18 cellular contexts compared by ENCODE assay signal in the genomic region with DNA sequence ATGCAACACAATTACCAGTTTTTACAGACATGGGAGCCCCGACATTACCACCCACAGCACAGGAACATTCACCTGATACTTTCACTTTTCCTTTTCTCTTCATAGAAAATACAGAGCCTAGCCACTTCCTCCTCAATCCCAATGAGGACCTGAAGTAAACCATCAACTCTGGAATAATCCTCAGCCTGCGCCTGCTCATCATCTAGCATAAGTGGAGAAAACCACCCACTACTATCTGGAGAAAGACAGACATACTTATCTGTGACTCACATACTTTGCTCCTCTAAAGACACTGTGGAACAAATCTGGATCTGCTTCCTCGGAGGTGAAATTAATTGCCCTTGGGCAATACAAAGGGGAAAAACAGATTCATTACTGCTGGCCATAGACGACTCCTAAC. TPM values are rescaled to one million over a fixed set of nuclear protein-coding genes. Genes with fewer than 3 reads are reported as not detected.
DNase-seq lines count a peak whose midpoint lies in the region; ATAC-seq and TF ChIP-seq lines count a peak whose summit lies in the region.
"Had no signal": no experiment of that assay in that cellular context is flagged by ENCODE, and none has a peak within 500 bp of the region (broad histone marks: within the 10 kb centered on the region; RNA-seq: fewer than 3 reads in every experiment).

No MANE protein-coding gene starts in this region.

- peaks cover 6% of the 10 kb centered on the region for H3K4me1 Mint-ChIP-seq in T-helper 2 cell treated with Interferon-gamma antibody and Interleukin-4, amounts not matched to agents 5 μg/mL and 100 μg/mL, for 36 hours (ENCODE audit: low read depth)
- peaks cover 6% of the 10 kb centered on the region for H3K4me1 Mint-ChIP-seq in activated T-helper 17 cell treated with anti-CD3 and anti-CD28 coated beads, Interleukin-2, amount 50 U/mL, for 72 hours
- peaks cover 4% of the 10 kb centered on the region for H3K4me1 Mint-ChIP-seq in memory B cell

- H3K27ac Mint-ChIP-seq in T-helper 2 cell treated with Interferon-gamma antibody and Interleukin-4, amounts not matched to agents 5 μg/mL and 100 μg/mL, for 36 hours, result no peak overlapping the region
- H3K27ac Mint-ChIP-seq in activated T-helper 17 cell treated with anti-CD3 and anti-CD28 coated beads, Interleukin-2, amount 50 U/mL, for 72 hours, result peak overlapping the region; percentile 51
- no peak overlapping the region for H3K27ac Mint-ChIP-seq in memory B cell
- H3K27ac Mint-ChIP-seq: dendritic cell treated with granulocyte-macrophage colony-stimulating factor and Interleukin-4, amounts not matched to agents 40 ng/mL and 50 ng/mL, for 4 days had no signal

- no peak for DNase-seq in T-helper 2 cell treated with Interferon-gamma antibody and Interleukin-4, amounts not matched to agents 5 μg/mL and 100 μg/mL, for 36 hours (ENCODE audit: low spot score)
- no peak for DNase-seq in T-helper 2 cell
- DNase-seq in GM20000 (ENCODE audit: low spot score), result peak; percentile 6
- no peak for DNase-seq in memory B cell (ENCODE audit: low spot score in 2 of 2)
- no peak for DNase-seq in NCI-H748 (lab: John Stamatoyannopoulos, UW; ENCODE audit: unreplicated experiment)
- DNase-seq in OCI-M2 (lab: John Stamatoyannopoulos, UW; ENCODE audit: unreplicated experiment), result no peak
- DNase-seq in DMS53 (lab: John Stamatoyannopoulos, UW), result no peak
- DNase-seq: activated T-cell treated with anti-CD3 and anti-CD28 coated beads, Interleukin-2, amount 50 U/mL, for 1 hour; GF-D8; mesendoderm; NCI-H187 treated with DMSO at 0.1 percent for 48 hours; NCI-H524 treated with DMSO at 0.1 percent for 48 hours; Peyer's patch; right lobe of liver; T-helper 1 cell; thyroid gland had no signal

- H3K9me3 Mint-ChIP-seq in T-helper 2 cell treated with Interferon-gamma antibody and Interleukin-4, amounts not matched to agents 5 μg/mL and 100 μg/mL, for 36 hours, result no peaks in the 10 kb centered on the region
- H3K9me3 Mint-ChIP-seq in activated T-helper 17 cell treated with anti-CD3 and anti-CD28 coated beads, Interleukin-2, amount 50 U/mL, for 72 hours, result no peaks in the 10 kb centered on the region
- no peaks in the 10 kb centered on the region for H3K9me3 Mint-ChIP-seq in memory B cell
- H3K9me3 Mint-ChIP-seq: dendritic cell treated with granulocyte-macrophage colony-stimulating factor and Interleukin-4, amounts not matched to agents 40 ng/mL and 50 ng/mL, for 4 days had no signal

- H3K4me3 Mint-ChIP-seq in T-helper 2 cell treated with Interferon-gamma antibody and Interleukin-4, amounts not matched to agents 5 μg/mL and 100 μg/mL, for 36 hours, result peak overlapping the region; percentile 57
- peak overlapping the region; percentile 66 for H3K4me3 Mint-ChIP-seq in activated T-helper 17 cell treated with anti-CD3 and anti-CD28 coated beads, Interleukin-2, amount 50 U/mL, for 72 hours
- peak overlapping the region; percentile 27 for H3K4me3 Mint-ChIP-seq in memory B cell
- H3K4me3 Mint-ChIP-seq: dendritic cell treated with granulocyte-macrophage colony-stimulating factor and Interleukin-4, amounts not matched to agents 40 ng/mL and 50 ng/mL, for 4 days had no signal

- H3K27me3 Mint-ChIP-seq in T-helper 2 cell treated with Interferon-gamma antibody and Interleukin-4, amounts not matched to agents 5 μg/mL and 100 μg/mL, for 36 hours (ENCODE audit: low read depth), result no peaks in the 10 kb centered on the region
- H3K27me3 Mint-ChIP-seq in activated T-helper 17 cell treated with anti-CD3 and anti-CD28 coated beads, Interleukin-2, amount 50 U/mL, for 72 hours, result no peaks in the 10 kb centered on the region
- no peaks in the 10 kb centered on the region for H3K27me3 Mint-ChIP-seq in memory B cell
- H3K27me3 Mint-ChIP-seq: dendritic cell treated with granulocyte-macrophage colony-stimulating factor and Interleukin-4, amounts not matched to agents 40 ng/mL and 50 ng/mL, for 4 days had no signal

- H3K36me3 Mint-ChIP-seq in T-helper 2 cell treated with Interferon-gamma antibody and Interleukin-4, amounts not matched to agents 5 μg/mL and 100 μg/mL, for 36 hours (ENCODE audit: low read depth), result no peaks in the 10 kb centered on the region
- H3K36me3 Mint-ChIP-seq in activated T-helper 17 cell treated with anti-CD3 and anti-CD28 coated beads, Interleukin-2, amount 50 U/mL, for 72 hours (ENCODE audit: low read depth), result no peaks in the 10 kb centered on the region
- no peaks in the 10 kb centered on the region for H3K36me3 Mint-ChIP-seq in memory B cell

- ATAC-seq in activated T-helper 17 cell treated with anti-CD3 and anti-CD28 coated beads, Interleukin-2, amount 50 U/mL, for 72 hours (replicated peaks), result no peak
- no peak for ATAC-seq in memory B cell (ENCODE audit: low read depth)

- no peak for TF ChIP-seq CTCF in GM20000 (IDR thresholded peaks at IDR 0.05; ENCODE audit: extremely low read depth, missing control alignments)

RNA-seq across cellular contexts. Expression of a gene that starts 47.8 kb away (rescaled TPM):
- total RNA-seq in activated T-helper 17 cell treated with anti-CD3 and anti-CD28 coated beads, Interleukin-2, amount 50 U/mL, for 72 hours, result not detected
- total RNA-seq: Peyer's patch, right lobe of liver, thyroid gland had no signal
